1 cellular context compared by ENCODE assay signal in the genomic region with DNA sequence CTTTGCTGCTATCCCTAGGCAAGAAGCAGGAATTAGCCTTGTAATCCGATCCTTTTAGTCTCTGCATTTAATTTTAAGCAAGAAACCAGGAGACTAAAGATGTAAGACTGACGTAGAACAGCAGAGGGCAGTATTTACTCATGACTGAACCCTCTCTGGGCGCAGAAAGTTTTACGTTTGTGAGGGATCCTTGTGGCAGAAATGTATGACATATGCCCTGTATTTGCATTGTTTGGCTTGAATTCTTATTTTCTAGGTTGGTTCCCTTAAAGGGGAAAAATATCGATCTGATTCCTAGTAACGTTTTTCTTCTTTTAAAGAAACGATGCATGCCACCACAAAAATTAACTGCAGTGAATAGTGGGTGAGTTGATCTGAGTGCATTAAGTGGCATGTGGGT.
TF ChIP-seq lines count a peak whose summit lies in the region.

No MANE protein-coding gene starts in this region.

TF ChIP-seq in SK-N-SH treated with all-trans-retinoic acid at 6 μM for 48 hours, 23 proteins besides CTCF, POLR2A, EP300 and RAD21 (continued from another document):
- TF ChIP-seq, protein P1, sequence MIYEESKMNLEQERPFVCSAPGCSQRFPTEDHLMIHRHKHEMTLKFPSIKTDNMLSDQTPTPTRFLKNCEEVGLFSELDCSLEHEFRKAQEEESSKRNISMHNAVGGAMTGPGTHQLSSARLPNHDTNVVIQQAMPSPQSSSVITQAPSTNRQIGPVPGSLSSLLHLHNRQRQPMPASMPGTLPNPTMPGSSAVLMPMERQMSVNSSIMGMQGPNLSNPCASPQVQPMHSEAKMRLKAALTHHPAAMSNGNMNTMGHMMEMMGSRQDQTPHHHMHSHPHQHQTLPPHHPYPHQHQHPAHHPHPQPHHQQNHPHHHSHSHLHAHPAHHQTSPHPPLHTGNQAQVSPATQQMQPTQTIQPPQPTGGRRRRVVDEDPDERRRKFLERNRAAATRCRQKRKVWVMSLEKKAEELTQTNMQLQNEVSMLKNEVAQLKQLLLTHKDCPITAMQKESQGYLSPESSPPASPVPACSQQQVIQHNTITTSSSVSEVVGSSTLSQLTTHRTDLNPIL (CRISPR knock-in tag; IDR thresholded peaks at IDR 0.05; ENCODE audit: low read depth) = no peak
- TF ChIP-seq, protein P2, sequence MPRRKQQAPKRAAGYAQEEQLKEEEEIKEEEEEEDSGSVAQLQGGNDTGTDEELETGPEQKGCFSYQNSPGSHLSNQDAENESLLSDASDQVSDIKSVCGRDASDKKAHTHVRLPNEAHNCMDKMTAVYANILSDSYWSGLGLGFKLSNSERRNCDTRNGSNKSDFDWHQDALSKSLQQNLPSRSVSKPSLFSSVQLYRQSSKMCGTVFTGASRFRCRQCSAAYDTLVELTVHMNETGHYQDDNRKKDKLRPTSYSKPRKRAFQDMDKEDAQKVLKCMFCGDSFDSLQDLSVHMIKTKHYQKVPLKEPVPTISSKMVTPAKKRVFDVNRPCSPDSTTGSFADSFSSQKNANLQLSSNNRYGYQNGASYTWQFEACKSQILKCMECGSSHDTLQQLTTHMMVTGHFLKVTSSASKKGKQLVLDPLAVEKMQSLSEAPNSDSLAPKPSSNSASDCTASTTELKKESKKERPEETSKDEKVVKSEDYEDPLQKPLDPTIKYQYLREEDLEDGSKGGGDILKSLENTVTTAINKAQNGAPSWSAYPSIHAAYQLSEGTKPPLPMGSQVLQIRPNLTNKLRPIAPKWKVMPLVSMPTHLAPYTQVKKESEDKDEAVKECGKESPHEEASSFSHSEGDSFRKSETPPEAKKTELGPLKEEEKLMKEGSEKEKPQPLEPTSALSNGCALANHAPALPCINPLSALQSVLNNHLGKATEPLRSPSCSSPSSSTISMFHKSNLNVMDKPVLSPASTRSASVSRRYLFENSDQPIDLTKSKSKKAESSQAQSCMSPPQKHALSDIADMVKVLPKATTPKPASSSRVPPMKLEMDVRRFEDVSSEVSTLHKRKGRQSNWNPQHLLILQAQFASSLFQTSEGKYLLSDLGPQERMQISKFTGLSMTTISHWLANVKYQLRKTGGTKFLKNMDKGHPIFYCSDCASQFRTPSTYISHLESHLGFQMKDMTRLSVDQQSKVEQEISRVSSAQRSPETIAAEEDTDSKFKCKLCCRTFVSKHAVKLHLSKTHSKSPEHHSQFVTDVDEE (CRISPR knock-in tag; IDR thresholded peaks at IDR 0.05) = no peak
- no peak for TF ChIP-seq ESRRG (CRISPR knock-in tag; IDR thresholded peaks at IDR 0.05)
- TF ChIP-seq ISL1 (CRISPR knock-in tag; IDR thresholded peaks at IDR 0.05) = no peak
- TF ChIP-seq ZC3H10 (CRISPR knock-in tag; IDR thresholded peaks at IDR 0.05) = no peak
- no peak for TF ChIP-seq SNAI2 (CRISPR knock-in tag; IDR thresholded peaks at IDR 0.05)
- TF ChIP-seq GLIS3 (CRISPR knock-in tag; IDR thresholded peaks at IDR 0.05) = no peak
- no peak for TF ChIP-seq ZNF8 (CRISPR knock-in tag; IDR thresholded peaks at IDR 0.05)
- TF ChIP-seq ZNF70 (CRISPR knock-in tag; IDR thresholded peaks at IDR 0.05) = no peak
- TF ChIP-seq ARNTL (CRISPR knock-in tag; IDR thresholded peaks at IDR 0.05; ENCODE audit: borderline replicate concordance, low read depth) = no peak
- no peak for TF ChIP-seq ZFP30 (CRISPR knock-in tag; IDR thresholded peaks at IDR 0.05)
- TF ChIP-seq, protein P3, sequence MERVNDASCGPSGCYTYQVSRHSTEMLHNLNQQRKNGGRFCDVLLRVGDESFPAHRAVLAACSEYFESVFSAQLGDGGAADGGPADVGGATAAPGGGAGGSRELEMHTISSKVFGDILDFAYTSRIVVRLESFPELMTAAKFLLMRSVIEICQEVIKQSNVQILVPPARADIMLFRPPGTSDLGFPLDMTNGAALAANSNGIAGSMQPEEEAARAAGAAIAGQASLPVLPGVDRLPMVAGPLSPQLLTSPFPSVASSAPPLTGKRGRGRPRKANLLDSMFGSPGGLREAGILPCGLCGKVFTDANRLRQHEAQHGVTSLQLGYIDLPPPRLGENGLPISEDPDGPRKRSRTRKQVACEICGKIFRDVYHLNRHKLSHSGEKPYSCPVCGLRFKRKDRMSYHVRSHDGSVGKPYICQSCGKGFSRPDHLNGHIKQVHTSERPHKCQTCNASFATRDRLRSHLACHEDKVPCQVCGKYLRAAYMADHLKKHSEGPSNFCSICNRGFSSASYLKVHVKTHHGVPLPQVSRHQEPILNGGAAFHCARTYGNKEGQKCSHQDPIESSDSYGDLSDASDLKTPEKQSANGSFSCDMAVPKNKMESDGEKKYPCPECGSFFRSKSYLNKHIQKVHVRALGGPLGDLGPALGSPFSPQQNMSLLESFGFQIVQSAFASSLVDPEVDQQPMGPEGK (CRISPR knock-in tag; IDR thresholded peaks at IDR 0.05; ENCODE audit: borderline replicate concordance) = no peak
- TF ChIP-seq ZNF565 (CRISPR knock-in tag; conservative IDR thresholded peaks at IDR 0.05; ENCODE audit: low read depth) = no peak
- TF ChIP-seq TCF4 (CRISPR knock-in tag; IDR thresholded peaks at IDR 0.05; ENCODE audit: borderline replicate concordance) = no peak
